ENCODE assay signal across 18 cellular contexts in the genomic region with DNA sequence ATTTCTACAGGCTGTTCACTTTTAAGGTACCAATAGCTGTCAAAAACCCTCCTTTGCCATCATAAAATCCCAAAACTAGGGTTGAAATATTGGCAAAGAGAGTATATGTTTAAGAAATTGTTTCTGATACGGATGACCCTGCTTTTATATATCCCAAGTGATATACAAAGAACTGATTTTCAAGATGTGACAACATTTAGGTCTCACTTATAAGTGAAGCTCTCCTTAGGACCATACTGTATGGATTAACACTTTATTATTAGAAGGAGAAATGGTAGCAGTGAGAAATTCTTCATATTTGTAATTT. TPM values are rescaled to one million over a fixed set of nuclear protein-coding genes. Genes with fewer than 3 reads are reported as not detected.
"Had no signal": no experiment of that assay in that cellular context is flagged by ENCODE, and none has a peak within 500 bp of the region (broad histone marks: within the 10 kb centered on the region; RNA-seq: fewer than 3 reads in every experiment).

No MANE protein-coding gene starts in this region.

- H3K36me3 Mint-ChIP-seq: activated naive CD4-positive, alpha-beta T cell treated with anti-CD3 and anti-CD28 coated beads, Interleukin-2, amount 10 ng/mL, durations not matched to agents 7 days and 5 days; activated naive CD8-positive, alpha-beta T cell treated with anti-CD3 and anti-CD28 coated beads for 36 hours had no signal

- H3K36me3 ChIP-seq: brain microvascular endothelial cell, cardiac muscle cell had no signal

- H3K9me3 Mint-ChIP-seq: activated B cell treated with CpG ODN at 0.5 μM for 24 hours; activated CD4-positive, alpha-beta T cell treated with anti-CD3 and anti-CD28 coated beads, Interleukin-2, amount 10 ng/mL, durations not matched to agents 24 days and 14 days; activated naive CD4-positive, alpha-beta T cell treated with anti-CD3 and anti-CD28 coated beads, Interleukin-2, amount 10 ng/mL, durations not matched to agents 7 days and 5 days; activated naive CD8-positive, alpha-beta T cell treated with anti-CD3 and anti-CD28 coated beads for 36 hours; activated T-helper 17 cell treated with anti-CD3 and anti-CD28 coated beads, Interleukin-2, amount 50 U/mL, for 72 hours had no signal

- H3K4me1 Mint-ChIP-seq: activated B cell treated with CpG ODN at 0.5 μM for 24 hours; activated naive CD4-positive, alpha-beta T cell treated with anti-CD3 and anti-CD28 coated beads, Interleukin-2, amount 10 ng/mL, durations not matched to agents 7 days and 5 days; activated naive CD8-positive, alpha-beta T cell treated with anti-CD3 and anti-CD28 coated beads for 36 hours; activated T-helper 17 cell treated with anti-CD3 and anti-CD28 coated beads, Interleukin-2, amount 50 U/mL, for 72 hours; T-helper 17 cell had no signal

- H3K27ac ChIP-seq: brain microvascular endothelial cell, cardiac muscle cell had no signal

- H3K4me3 ChIP-seq: cardiac muscle cell had no signal

- H3K4me3 Mint-ChIP-seq: activated B cell treated with CpG ODN at 0.5 μM for 24 hours; activated CD4-positive, alpha-beta T cell treated with anti-CD3 and anti-CD28 coated beads, Interleukin-2, amount 10 ng/mL, durations not matched to agents 24 days and 14 days; activated naive CD4-positive, alpha-beta T cell treated with anti-CD3 and anti-CD28 coated beads, Interleukin-2, amount 10 ng/mL, durations not matched to agents 7 days and 5 days; activated naive CD8-positive, alpha-beta T cell treated with anti-CD3 and anti-CD28 coated beads for 36 hours; activated T-helper 17 cell treated with anti-CD3 and anti-CD28 coated beads, Interleukin-2, amount 50 U/mL, for 72 hours; T-helper 17 cell had no signal

- H3K27ac Mint-ChIP-seq: activated B cell treated with CpG ODN at 0.5 μM for 24 hours; activated CD4-positive, alpha-beta T cell treated with anti-CD3 and anti-CD28 coated beads, Interleukin-2, amount 10 ng/mL, durations not matched to agents 24 days and 14 days; activated naive CD4-positive, alpha-beta T cell treated with anti-CD3 and anti-CD28 coated beads, Interleukin-2, amount 10 ng/mL, durations not matched to agents 7 days and 5 days; activated naive CD8-positive, alpha-beta T cell treated with anti-CD3 and anti-CD28 coated beads for 36 hours; activated T-helper 17 cell treated with anti-CD3 and anti-CD28 coated beads, Interleukin-2, amount 50 U/mL, for 72 hours; T-helper 17 cell had no signal

- H3K27me3 Mint-ChIP-seq: activated naive CD4-positive, alpha-beta T cell treated with anti-CD3 and anti-CD28 coated beads, Interleukin-2, amount 10 ng/mL, durations not matched to agents 7 days and 5 days; activated naive CD8-positive, alpha-beta T cell treated with anti-CD3 and anti-CD28 coated beads for 36 hours; activated T-helper 17 cell treated with anti-CD3 and anti-CD28 coated beads, Interleukin-2, amount 50 U/mL, for 72 hours had no signal

- H3K27me3 ChIP-seq: brain microvascular endothelial cell, cardiac muscle cell had no signal

- DNase-seq: activated B cell treated with CpG ODN at 0.5 μM for 24 hours; activated CD4-positive, alpha-beta T cell treated with anti-CD3 and anti-CD28 coated beads for 1 hour; activated CD4-positive, alpha-beta T cell treated with anti-CD3 and anti-CD28 coated beads, Interleukin-2, amount 50 U/mL, for 48 hours; activated naive CD8-positive, alpha-beta T cell treated with anti-CD3 and anti-CD28 coated beads for 36 hours; activated T-cell treated with anti-CD3 and anti-CD28 coated beads for 4 hours; activated T-cell treated with anti-CD3 and anti-CD28 coated beads, Interleukin-2, amount 50 U/mL, for 48 hours; brain microvascular endothelial cell; NCI-H1436 treated with DMSO at 0.1 percent for 48 hours; NCI-H187 treated with DMSO at 0.1 percent for 48 hours; NCI-H774; T-helper 17 cell; T-helper 9 cell had no signal

- FAIRE-seq: colon had no signal

RNA-seq across cellular contexts. Expression of a gene that starts 33.2 kb away (rescaled TPM):
- total RNA-seq: activated B cell treated with CpG ODN at 0.5 μM for 24 hours; activated CD4-positive, alpha-beta T cell treated with anti-CD3 and anti-CD28 coated beads, Interleukin-2, amount 10 ng/mL, durations not matched to agents 24 days and 14 days; activated CD8-positive, alpha-beta memory T cell treated with anti-CD3 and anti-CD28 coated beads for 36 hours; activated naive CD8-positive, alpha-beta T cell treated with anti-CD3 and anti-CD28 coated beads for 36 hours; activated T-helper 17 cell treated with anti-CD3 and anti-CD28 coated beads, Interleukin-2, amount 50 U/mL, for 72 hours; T-helper 17 cell had no signal
